In the genomic region with DNA sequence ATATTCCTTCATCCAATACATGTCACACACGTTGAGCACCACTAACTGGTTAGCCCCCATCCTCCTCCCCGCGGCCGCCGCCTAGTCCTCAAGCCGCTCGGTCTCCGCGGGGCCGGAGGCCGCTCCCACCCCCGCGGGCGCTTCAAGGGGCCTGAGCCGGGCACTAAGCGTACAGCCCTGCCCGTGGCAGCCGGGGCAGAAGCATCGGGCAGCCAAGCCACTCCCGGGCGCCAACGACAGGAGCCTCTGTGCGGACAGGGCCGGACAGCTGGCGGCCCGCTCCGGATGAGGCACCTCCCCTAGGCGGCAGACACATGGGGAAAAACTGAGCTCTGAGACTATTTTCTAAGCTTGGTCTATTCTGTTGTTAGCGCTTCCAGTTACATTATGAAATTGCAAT, we compare ENCODE assay signal across 16 cellular contexts. TPM values are rescaled to one million over a fixed set of nuclear protein-coding genes. Genes with fewer than 3 reads are reported as not detected.
A peak's percentile ranks its signal among the peaks of the same experiment; 100 is the strongest.
DNase-seq lines count a peak whose midpoint lies in the region; ATAC-seq and TF ChIP-seq lines count a peak whose summit lies in the region.
"Had no signal": no experiment of that assay in that cellular context is flagged by ENCODE, and none has a peak within 500 bp of the region (broad histone marks: within the 10 kb centered on the region; RNA-seq: fewer than 3 reads in every experiment).

No MANE protein-coding gene starts in this region.

- intact Hi-C loops in left ventricle myocardium superior (cut with micrococcal nuclease): no loop called here
- intact Hi-C loops in CD8-positive, alpha-beta T cell (cut with DNase I, micrococcal nuclease): no loop called here

- ATAC-seq in left ventricle myocardium superior: peak; percentile 44
- ATAC-seq in HG02623 (IDR thresholded peaks at IDR 0.05; ENCODE audit: unreplicated experiment): no peak
- ATAC-seq in CD8-positive, alpha-beta T cell: no peak
- ATAC-seq: effector memory CD8-positive, alpha-beta T cell; left colon; sciatic nerve had no signal

- no peaks in the 10 kb centered on the region for H3K4me1 ChIP-seq in H9 (ENCODE audit: insufficient read depth, low read length)
- H3K4me1 ChIP-seq in CD8-positive, alpha-beta T cell (ENCODE audit: insufficient read depth, low read length): peaks cover 21% of the 10 kb centered on the region
- H3K4me1 ChIP-seq: uterus had no signal

- no peak overlapping the region for H3K4ac ChIP-seq in H9 (ENCODE audit: low read depth, low read length)

- H3K9me3 Mint-ChIP-seq in H9 (no peaks in the 10 kb centered on the region), chondrocyte (ENCODE audit: low read depth) (peaks cover 6% of the 10 kb centered on the region)
- peaks cover 8% of the 10 kb centered on the region for H3K9me3 Mint-ChIP-seq in CD8-positive, alpha-beta T cell

- peaks cover 35% of the 10 kb centered on the region for H3K27me3 Mint-ChIP-seq in H9 (ENCODE audit: low read depth)
- H3K27me3 Mint-ChIP-seq in chondrocyte (ENCODE audit: low read depth): peaks cover 18% of the 10 kb centered on the region
- H3K27me3 Mint-ChIP-seq in CD8-positive, alpha-beta T cell (ENCODE audit: low read depth): peaks cover 22% of the 10 kb centered on the region

- no peak overlapping the region for H2AFZ ChIP-seq in H9 (ENCODE audit: low read length)

- H2BK20ac ChIP-seq in H9 (ENCODE audit: low read depth, low read length, poor library complexity, severe bottlenecking): no peak overlapping the region

- H3K4me1 Mint-ChIP-seq in H9: peaks cover 23 to 29% of the 10 kb centered on the region in 2 experiments
- peaks cover 26% of the 10 kb centered on the region for H3K4me1 Mint-ChIP-seq in chondrocyte (ENCODE audit: low read depth)
- peaks cover 25% of the 10 kb centered on the region for H3K4me1 Mint-ChIP-seq in CD8-positive, alpha-beta T cell (ENCODE audit: low read depth)

- POLR2A ChIA-PET in CD8-positive, alpha-beta T cell (lab: Charles Lee): no interaction called here

- no peak overlapping the region for H4K91ac ChIP-seq in H9 (ENCODE audit: insufficient read length, low read depth, low read length)

- H3K23me2 ChIP-seq in H9 (ENCODE audit: insufficient read length, low read depth, low read length, poor library complexity, severe bottlenecking): no peaks in the 10 kb centered on the region

- H3K23ac ChIP-seq in H9 (ENCODE audit: insufficient read length, low read depth, low read length): no peak overlapping the region

- no peak overlapping the region for H4K8ac ChIP-seq in H9 (replicated peaks; ENCODE audit: insufficient read length, low read depth, low read length)

- H2AK5ac ChIP-seq in H9 (ENCODE audit: insufficient read length, low read length): no peak overlapping the region

- H4K5ac ChIP-seq in H9 (ENCODE audit: insufficient read length, low read depth, low read length): no peak overlapping the region

- peak; percentile 43 for DNase-seq in H9
- peak; percentile 72 for DNase-seq in chondrocyte (ENCODE audit: low spot score)
- DNase-seq in left ventricle myocardium superior: peak; percentile 42
- no peak for DNase-seq in skeletal muscle cell (ENCODE audit: low read depth)
- DNase-seq in CD8-positive, alpha-beta T cell: no peak
- no peak for DNase-seq in amniotic stem cell (lab: John Stamatoyannopoulos, UW)
- DNase-seq: activated CD4-positive, alpha-beta T cell treated with anti-CD3 and anti-CD28 coated beads, Interleukin-2, amount 10 ng/mL, durations not matched to agents 24 days and 14 days; aorta; CD8-positive, alpha-beta memory T cell; effector memory CD8-positive, alpha-beta T cell; GDM1; left colon; stimulated activated naive CD4-positive, alpha-beta T cell treated with Interleukin-2 at 50 U/mL for 16 hours; uterus had no signal

- no peak overlapping the region for H3K9ac ChIP-seq in H9 (ENCODE audit: extremely low read depth, insufficient read length, low read length)

- CTCF ChIA-PET in CD8-positive, alpha-beta T cell (lab: Charles Lee): no interaction called here

- no peaks in the 10 kb centered on the region for H3K36me3 ChIP-seq in CD8-positive, alpha-beta T cell (ENCODE audit: insufficient read depth, low read length)
- H3K36me3 ChIP-seq: uterus had no signal

- H3K4me3 Mint-ChIP-seq in H9 (no peak overlapping the region), chondrocyte (ENCODE audit: unreplicated experiment) (no peak overlapping the region)
- H3K4me3 Mint-ChIP-seq in CD8-positive, alpha-beta T cell: no peak overlapping the region
- H3K4me3 Mint-ChIP-seq: activated CD4-positive, alpha-beta T cell treated with anti-CD3 and anti-CD28 coated beads, Interleukin-2, amount 10 ng/mL, durations not matched to agents 24 days and 14 days; effector memory CD8-positive, alpha-beta T cell had no signal

- no peaks in the 10 kb centered on the region; a peak in 1 of 7 replicates for H3K36me3 Mint-ChIP-seq in H9 (ENCODE audit: insufficient read depth in 1 of 3, low read depth in 3 of 3)
- H3K36me3 Mint-ChIP-seq in chondrocyte (ENCODE audit: low read depth): no peaks in the 10 kb centered on the region
- peaks cover 18% of the 10 kb centered on the region for H3K36me3 Mint-ChIP-seq in CD8-positive, alpha-beta T cell

- H2BK5ac ChIP-seq in H9 (ENCODE audit: insufficient read length, low read length): no peak overlapping the region

- H3K79me2 ChIP-seq in H9 (ENCODE audit: insufficient read depth, low read length): peaks cover 2% of the 10 kb centered on the region; the same call in 1 of the 2 replicates

- H3T11ph ChIP-seq in H9 (ENCODE audit: low read length): no peak overlapping the region

- peak overlapping the region; percentile 6 for H3K4me3 ChIP-seq in skeletal muscle cell (ENCODE audit: low read depth, low read length)
- H3K4me3 ChIP-seq in CD8-positive, alpha-beta T cell (ENCODE audit: low read depth, low read length): no peak overlapping the region
- H3K4me3 ChIP-seq: uterus had no signal

- no peaks in the 10 kb centered on the region for H3K27me3 ChIP-seq in H9 (ENCODE audit: insufficient read depth, low read length)
- H3K27me3 ChIP-seq in CD8-positive, alpha-beta T cell (ENCODE audit: insufficient read depth, low read length): peaks cover 6% of the 10 kb centered on the region
- H3K27me3 ChIP-seq: uterus had no signal

- H3K27ac Mint-ChIP-seq in H9: no peak overlapping the region
- H3K27ac Mint-ChIP-seq in chondrocyte (ENCODE audit: unreplicated experiment): no peak overlapping the region
- H3K27ac Mint-ChIP-seq in CD8-positive, alpha-beta T cell: no peak overlapping the region
- H3K27ac Mint-ChIP-seq: activated CD4-positive, alpha-beta T cell treated with anti-CD3 and anti-CD28 coated beads, Interleukin-2, amount 10 ng/mL, durations not matched to agents 24 days and 14 days; CD8-positive, alpha-beta memory T cell; effector memory CD8-positive, alpha-beta T cell had no signal

- H3K4me2 ChIP-seq in H9 (ENCODE audit: insufficient read depth, insufficient read length, low read length): no peak overlapping the region

- no CpG with 5 or more reads among the region's 29 CpGs for WGBS in H9 (ENCODE audit: extremely low coverage, insufficient read length, low lambda C conversion rate)

- H2BK12ac ChIP-seq in H9 (ENCODE audit: insufficient read length, low read depth, low read length): no peak overlapping the region

- no peak overlapping the region for H3K14ac ChIP-seq in H9 (ENCODE audit: insufficient read depth, low read length)

- H2BK15ac ChIP-seq in H9 (ENCODE audit: low read depth, low read length): no peak overlapping the region

- H3K79me1 ChIP-seq in H9 (ENCODE audit: insufficient read depth, low read depth, low read length, poor library complexity, severe bottlenecking): no peaks in the 10 kb centered on the region

- no peak overlapping the region for H2BK120ac ChIP-seq in H9 (ENCODE audit: low read depth, low read length, poor library complexity, severe bottlenecking)

- no peak overlapping the region for H3K27ac ChIP-seq in H9 (ENCODE audit: insufficient read length, low read depth, low read length)
- no peak overlapping the region for H3K27ac ChIP-seq in CD8-positive, alpha-beta T cell (ENCODE audit: low read depth, low read length)
- H3K27ac ChIP-seq: uterus had no signal

- TF ChIP-seq CTCF in H9 (conservative IDR thresholded peaks at IDR 0.05) (no peak), chondrocyte (IDR thresholded peaks at IDR 0.05) (no peak)
- no peak for TF ChIP-seq CTCF in CD8-positive, alpha-beta T cell (IDR thresholded peaks at IDR 0.05)

- H3K56ac ChIP-seq in H9 (ENCODE audit: insufficient read length, low read depth, low read length): no peak overlapping the region

- no peaks in the 10 kb centered on the region for H3K9me3 ChIP-seq in H9 (ENCODE audit: control insufficient read depth, low read depth, low read length)
- no peaks in the 10 kb centered on the region for H3K9me3 ChIP-seq in CD8-positive, alpha-beta T cell (ENCODE audit: low read length)
- H3K9me3 ChIP-seq: uterus had no signal

- H4K20me1 ChIP-seq in H9 (ENCODE audit: control insufficient read depth, insufficient read depth, insufficient read length): no peaks in the 10 kb centered on the region

- no peak overlapping the region for H3K18ac ChIP-seq in H9 (ENCODE audit: insufficient read length, low read depth, low read length)

RNA-seq across cellular contexts. Expression of a gene that starts 2.8 kb away (rescaled TPM):
- total RNA-seq in H9 (2021) (8.2 and 8.4 TPM in 2 replicates), chondrocyte (5.1 to 6.7 TPM (median 5.3 TPM) in 3 replicates), left ventricle myocardium superior (6.1 TPM)
- 1 to 10 TPM; 4.3 to 4.9 TPM for total RNA-seq in CD8-positive, alpha-beta T cell

RNA-seq across cellular contexts. Expression of a gene that starts 33.6 kb away (rescaled TPM):
- total RNA-seq in H9 (2021) (13.5 and 13.9 TPM in 2 replicates), chondrocyte (7.5 to 9.6 TPM (median 8.0 TPM) in 3 replicates), left ventricle myocardium superior (8.3 TPM)
- 1 to 10 TPM; 8.6 TPM for total RNA-seq in CD8-positive, alpha-beta T cell

RNA-seq across cellular contexts. Expression of a gene that starts 37.2 kb away (rescaled TPM):
- 65.4 and 65.9 TPM in 2 replicates for total RNA-seq in H9 (2021)
- 77.3 to 81.4 TPM (median 79.1 TPM) in 3 replicates for total RNA-seq in chondrocyte
- 26.4 TPM for total RNA-seq in left ventricle myocardium superior
- 10 to 100 TPM; 49.9 to 57.1 TPM for total RNA-seq in CD8-positive, alpha-beta T cell

RNA-seq across cellular contexts. Expression of a gene that starts 45.8 kb away (rescaled TPM):
- 10.0 and 12.4 TPM in 2 replicates for total RNA-seq in H9 (2021)
- total RNA-seq in chondrocyte: 9.9 to 12.1 TPM (median 10.7 TPM) in 3 replicates
- total RNA-seq in left ventricle myocardium superior: 10.9 TPM
- total RNA-seq in CD8-positive, alpha-beta T cell: 1 to 10 TPM; 8.6 to 9.9 TPM

RNA-seq across cellular contexts. Expression of a gene that starts 45.8 kb away (rescaled TPM):
- total RNA-seq in H9 (2021) (3.5 and 3.8 TPM in 2 replicates), chondrocyte (2.4 to 7.1 TPM (median 2.9 TPM) in 3 replicates), left ventricle myocardium superior (3.2 TPM)
- under 1 TPM; 0.72 to 0.81 TPM for total RNA-seq in CD8-positive, alpha-beta T cell

Comparison
In these comparisons a context has a peak if more than half of its experiments do, and no peak if none do; other contexts are left out.
1. DNase-seq: peak in H9 (single experiment), chondrocyte (single experiment) and left ventricle myocardium superior (single experiment); none in skeletal muscle cell (single experiment), CD8-positive, alpha-beta T cell (0 of 7) and amniotic stem cell (single experiment).